19 cellular contexts compared by ENCODE assay signal in genomic region chr12:129887047-129887568, GRCh38. TPM values are rescaled to one million over a fixed set of nuclear protein-coding genes. Genes with fewer than 3 reads are reported as not detected.
DNase-seq lines count a peak whose midpoint lies in the region; TF ChIP-seq lines count a peak whose summit lies in the region.
"Had no signal": no experiment of that assay in that cellular context is flagged by ENCODE, and none has a peak within 500 bp of the region (broad histone marks: within the 10 kb centered on the region; RNA-seq: fewer than 3 reads in every experiment).

No MANE protein-coding gene starts in this region.

- no peaks in the 10 kb centered on the region for H3K27me3 Mint-ChIP-seq in HFFc6 (ENCODE audit: insufficient read depth)
- H3K27me3 Mint-ChIP-seq: activated B cell treated with CpG ODN at 0.5 μM for 24 hours; CD4-positive, CD25-positive, alpha-beta regulatory T cell; T-cell had no signal

- H3K36me3 Mint-ChIP-seq in HFFc6 (ENCODE audit: low read depth) = no peaks in the 10 kb centered on the region
- H3K36me3 Mint-ChIP-seq: CD4-positive, CD25-positive, alpha-beta regulatory T cell; T-cell had no signal

- H3K9me3 Mint-ChIP-seq in HFFc6 = peaks cover 30% of the 10 kb centered on the region
- H3K9me3 Mint-ChIP-seq: activated B cell treated with CpG ODN at 0.5 μM for 24 hours had no signal

- H3K27ac Mint-ChIP-seq in HFFc6 = no peak overlapping the region
- H3K27ac Mint-ChIP-seq: activated B cell treated with CpG ODN at 0.5 μM for 24 hours; CD4-positive, CD25-positive, alpha-beta regulatory T cell; neural progenitor cell; T-cell had no signal

- DNase-seq in SHP77 (lab: John Stamatoyannopoulos, UW) (peak; percentile 6 to 8), SHP77 treated with DMSO at 0.1 percent for 48 hours (lab: John Stamatoyannopoulos, UW) (no peak), NCI-H748 (lab: John Stamatoyannopoulos, UW; ENCODE audit: unreplicated experiment) (peak; percentile 99), epithelial cell of esophagus (ENCODE audit: low read depth) (peak; percentile 19), mucosa of gallbladder (ENCODE audit: low spot score) (no peak), DMS114 treated with DMSO at 0.1 percent for 48 hours (lab: John Stamatoyannopoulos, UW; ENCODE audit: unreplicated experiment) (no peak), HFFc6 (no peak), SKM-1 (lab: John Stamatoyannopoulos, UW; ENCODE audit: unreplicated experiment) (no peak)
- DNase-seq: activated B cell treated with CpG ODN at 0.5 μM for 24 hours; CD4-positive, CD25-positive, alpha-beta regulatory T cell; effector memory CD4-positive, alpha-beta T cell; foreskin keratinocyte; mesenchymal stem cell; NCI-H446; stimulated activated CD4-positive, alpha-beta T cell treated with anti-CD3 and anti-CD28 coated beads, Interleukin-2, amount 100 ng/mL, for 24 hours; T-cell had no signal

- no peak overlapping the region for H3K4me3 ChIP-seq in epithelial cell of esophagus (ENCODE audit: low read length)
- H3K4me3 ChIP-seq: breast epithelium, neural progenitor cell had no signal

- TF ChIP-seq CTCF in epithelial cell of esophagus (IDR thresholded peaks at IDR 0.05; ENCODE audit: insufficient read depth, low read depth, low read length, missing control alignments) (no peak), HFFc6 (IDR thresholded peaks at IDR 0.05) (no peak)

- H3K4me1 Mint-ChIP-seq in HFFc6 (ENCODE audit: low read depth) = no peaks in the 10 kb centered on the region
- H3K4me1 Mint-ChIP-seq: activated B cell treated with CpG ODN at 0.5 μM for 24 hours; CD4-positive, CD25-positive, alpha-beta regulatory T cell; T-cell had no signal

- H3K4me3 Mint-ChIP-seq in HFFc6 = no peak overlapping the region
- H3K4me3 Mint-ChIP-seq: activated B cell treated with CpG ODN at 0.5 μM for 24 hours; CD4-positive, CD25-positive, alpha-beta regulatory T cell; neural progenitor cell; T-cell had no signal

RNA-seq across cellular contexts. Expression of gene TMEM132D, which starts 16.7 kb away (rescaled TPM):
- not detected for total RNA-seq in mucosa of gallbladder
- not detected for total RNA-seq in HFFc6 (2021; fragmentation: NEBNext Ultra II Directional; extraction: Animal tissue kit (Norgen Biotek cat#: 25700))
- total RNA-seq: A172; activated B cell treated with CpG ODN at 0.5 μM for 24 hours; breast epithelium; CD4-positive, CD25-positive, alpha-beta regulatory T cell; foreskin keratinocyte; T-cell had no signal

Comparison
In these comparisons a context has a peak if more than half of its experiments do, and no peak if none do; other contexts are left out.
1. DNase-seq: peak in SHP77 (2 of 2), NCI-H748 (single experiment) and epithelial cell of esophagus (single experiment); none in SHP77 treated with DMSO at 0.1 percent for 48 hours (single experiment), mucosa of gallbladder (single experiment), DMS114 treated with DMSO at 0.1 percent for 48 hours (single experiment), HFFc6 (single experiment) and SKM-1 (single experiment).